ENCODE assay signal across 1 cellular context in genomic region chr7:16951483-16952080, GRCh38.
TF ChIP-seq lines count a peak whose summit lies in the region.

No MANE protein-coding gene starts in this region.

TF ChIP-seq in HepG2, 621 proteins besides CTCF, POLR2A, EP300 and RAD21:
- TF ChIP-seq MED8 (CRISPR knock-in tag; IDR thresholded peaks at IDR 0.05; ENCODE audit: insufficient replicate concordance), result no peak
- TF ChIP-seq, protein P1, sequence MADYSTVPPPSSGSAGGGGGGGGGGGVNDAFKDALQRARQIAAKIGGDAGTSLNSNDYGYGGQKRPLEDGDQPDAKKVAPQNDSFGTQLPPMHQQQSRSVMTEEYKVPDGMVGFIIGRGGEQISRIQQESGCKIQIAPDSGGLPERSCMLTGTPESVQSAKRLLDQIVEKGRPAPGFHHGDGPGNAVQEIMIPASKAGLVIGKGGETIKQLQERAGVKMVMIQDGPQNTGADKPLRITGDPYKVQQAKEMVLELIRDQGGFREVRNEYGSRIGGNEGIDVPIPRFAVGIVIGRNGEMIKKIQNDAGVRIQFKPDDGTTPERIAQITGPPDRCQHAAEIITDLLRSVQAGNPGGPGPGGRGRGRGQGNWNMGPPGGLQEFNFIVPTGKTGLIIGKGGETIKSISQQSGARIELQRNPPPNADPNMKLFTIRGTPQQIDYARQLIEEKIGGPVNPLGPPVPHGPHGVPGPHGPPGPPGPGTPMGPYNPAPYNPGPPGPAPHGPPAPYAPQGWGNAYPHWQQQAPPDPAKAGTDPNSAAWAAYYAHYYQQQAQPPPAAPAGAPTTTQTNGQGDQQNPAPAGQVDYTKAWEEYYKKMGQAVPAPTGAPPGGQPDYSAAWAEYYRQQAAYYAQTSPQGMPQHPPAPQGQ (CRISPR knock-in tag; IDR thresholded peaks at IDR 0.05; ENCODE audit: borderline replicate concordance), result no peak
- no peak for TF ChIP-seq PHB2 (IDR thresholded peaks at IDR 0.05; ENCODE audit: partially characterized antibody)
- no peak for TF ChIP-seq ZNF546 (CRISPR knock-in tag; conservative IDR thresholded peaks at IDR 0.05)
- TF ChIP-seq SMARCC2 (IDR thresholded peaks at IDR 0.05), result no peak
- TF ChIP-seq ZNF251 (CRISPR knock-in tag; IDR thresholded peaks at IDR 0.05), result no peak
- TF ChIP-seq ZNF629 (CRISPR knock-in tag; conservative IDR thresholded peaks at IDR 0.05), result no peak
- no peak for TF ChIP-seq ZNF335 (CRISPR knock-in tag; IDR thresholded peaks at IDR 0.05)
- TF ChIP-seq ATF4 (CRISPR knock-in tag; IDR thresholded peaks at IDR 0.05), result no peak
- TF ChIP-seq ZBTB20 (CRISPR knock-in tag; IDR thresholded peaks at IDR 0.05; ENCODE audit: borderline replicate concordance, low read depth), result no peak
- TF ChIP-seq PHF5A (CRISPR knock-in tag; IDR thresholded peaks at IDR 0.05; ENCODE audit: low read depth, unreplicated experiment), result no peak
- TF ChIP-seq, protein P2, sequence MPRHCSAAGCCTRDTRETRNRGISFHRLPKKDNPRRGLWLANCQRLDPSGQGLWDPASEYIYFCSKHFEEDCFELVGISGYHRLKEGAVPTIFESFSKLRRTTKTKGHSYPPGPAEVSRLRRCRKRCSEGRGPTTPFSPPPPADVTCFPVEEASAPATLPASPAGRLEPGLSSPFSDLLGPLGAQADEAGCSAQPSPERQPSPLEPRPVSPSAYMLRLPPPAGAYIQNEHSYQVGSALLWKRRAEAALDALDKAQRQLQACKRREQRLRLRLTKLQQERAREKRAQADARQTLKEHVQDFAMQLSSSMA (CRISPR knock-in tag; IDR thresholded peaks at IDR 0.05), result no peak
- no peak for TF ChIP-seq ETS1 (CRISPR knock-in tag; IDR thresholded peaks at IDR 0.05)
- TF ChIP-seq MEIS1 (CRISPR knock-in tag; IDR thresholded peaks at IDR 0.05; ENCODE audit: borderline replicate concordance), result no peak
- TF ChIP-seq DNMT3B (CRISPR knock-in tag; conservative IDR thresholded peaks at IDR 0.05), result no peak
- TF ChIP-seq ZBTB42 (CRISPR knock-in tag; IDR thresholded peaks at IDR 0.05), result no peak
- TF ChIP-seq SOX6 (IDR thresholded peaks at IDR 0.05), result no peak
- no peak for TF ChIP-seq SOX6 (CRISPR knock-in tag; IDR thresholded peaks at IDR 0.05)
- no peak for TF ChIP-seq CCAR2 (optimal IDR thresholded peaks at IDR 0.05; ENCODE audit: low read depth, low read length)
- TF ChIP-seq SNRNP70 (IDR thresholded peaks at IDR 0.05; ENCODE audit: low read depth, low read length), result no peak
- no peak for TF ChIP-seq AHR (CRISPR knock-in tag; IDR thresholded peaks at IDR 0.05)
TF ChIP-seq in HepG2: peak in this region for 0.
